28 cellular contexts compared by ENCODE assay signal in the genomic region with DNA sequence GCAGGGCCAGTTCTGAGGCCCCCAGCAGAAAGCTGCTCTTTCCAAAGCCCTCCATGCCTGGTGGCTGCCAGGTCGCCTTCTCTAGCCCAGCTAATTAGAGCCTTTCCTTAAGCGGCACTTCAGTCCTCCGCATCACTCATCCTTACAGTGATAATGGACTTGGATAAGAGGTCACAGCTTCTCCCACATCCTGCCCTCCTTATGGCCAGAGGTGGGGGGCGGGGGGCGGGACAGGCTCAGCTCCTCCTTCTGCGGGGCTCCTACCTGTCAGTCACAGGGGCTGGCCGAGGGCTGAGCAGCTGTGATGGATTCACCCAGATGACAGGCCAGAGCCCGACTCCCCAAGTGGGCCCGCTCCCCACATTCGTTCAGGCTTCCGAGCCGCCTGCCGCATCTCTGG. TPM values are rescaled to one million over a fixed set of nuclear protein-coding genes. Genes with fewer than 3 reads are reported as not detected.
"Had no signal": no experiment of that assay in that cellular context is flagged by ENCODE, and none has a peak within 500 bp of the region (broad histone marks: within the 10 kb centered on the region; RNA-seq: fewer than 3 reads in every experiment).

No MANE protein-coding gene starts in this region.

- DNase-seq: activated CD4-positive, alpha-beta memory T cell treated with anti-CD3 and anti-CD28 coated beads for 36 hours; activated CD4-positive, alpha-beta T cell treated with anti-CD3 and anti-CD28 coated beads, Interleukin-2, amount 10 ng/mL, durations not matched to agents 7 days and 5 days; activated CD4-positive, CD25-positive, alpha-beta regulatory T cell; activated CD8-positive, alpha-beta memory T cell treated with anti-CD3 and anti-CD28 coated beads for 24 hours; activated gamma-delta T cell; activated naive CD4-positive, alpha-beta T cell treated with anti-CD3 and anti-CD28 coated beads for 36 hours; activated T-cell treated with anti-CD3 and anti-CD28 coated beads, Interleukin-2, amount 50 U/mL, for 48 hours; amygdala; brain microvascular endothelial cell; KG1; NCI-H1048; NCI-H1694 treated with DMSO at 0.1 percent for 48 hours; NCI-H2029 treated with DMSO at 0.1 percent for 48 hours; NCI-H2171; NCI-H510A treated with DMSO at 0.1 percent for 48 hours; NCI-H69; NK-92 treated with Interleukin-12 subunit alpha and Interleukin-12 subunit beta, amount 100 ng/mL, for 24 hours; OCI-M1; RPMI8226; T-cell; T-helper 2 cell; T1000 had no signal

- H3K27ac ChIP-seq: brain microvascular endothelial cell, cardiac muscle cell, SK-N-MC had no signal

- H3K9me3 Mint-ChIP-seq: activated CD4-positive, alpha-beta memory T cell treated with anti-CD3 and anti-CD28 coated beads for 36 hours; activated CD4-positive, alpha-beta T cell treated with anti-CD3 and anti-CD28 coated beads, Interleukin-2, amount 10 ng/mL, durations not matched to agents 7 days and 5 days; activated naive CD4-positive, alpha-beta T cell treated with anti-CD3 and anti-CD28 coated beads for 36 hours; activated T-helper 17 cell treated with anti-CD3 and anti-CD28 coated beads, Interleukin-2, amount 50 U/mL, for 72 hours; T-cell had no signal

- H3K4me1 Mint-ChIP-seq: activated T-helper 17 cell treated with anti-CD3 and anti-CD28 coated beads, Interleukin-2, amount 50 U/mL, for 72 hours; T-cell had no signal

- H3K4me3 Mint-ChIP-seq: activated CD4-positive, alpha-beta memory T cell treated with anti-CD3 and anti-CD28 coated beads for 36 hours; activated CD4-positive, alpha-beta T cell treated with anti-CD3 and anti-CD28 coated beads, Interleukin-2, amount 10 ng/mL, durations not matched to agents 7 days and 5 days; activated naive CD4-positive, alpha-beta T cell treated with anti-CD3 and anti-CD28 coated beads for 36 hours; activated naive CD8-positive, alpha-beta T cell; activated T-helper 17 cell treated with anti-CD3 and anti-CD28 coated beads, Interleukin-2, amount 50 U/mL, for 72 hours; T-cell had no signal

- ATAC-seq: activated T-helper 17 cell treated with anti-CD3 and anti-CD28 coated beads, Interleukin-2, amount 50 U/mL, for 72 hours; Panc1; Right ventricle myocardium inferior; T-cell had no signal

- H3K27me3 ChIP-seq: brain microvascular endothelial cell, cardiac muscle cell had no signal

- H3K36me3 ChIP-seq: cardiac muscle cell had no signal

- H3K27me3 Mint-ChIP-seq: activated CD4-positive, alpha-beta memory T cell treated with anti-CD3 and anti-CD28 coated beads for 36 hours; activated CD4-positive, alpha-beta T cell treated with anti-CD3 and anti-CD28 coated beads, Interleukin-2, amount 10 ng/mL, durations not matched to agents 7 days and 5 days; activated naive CD8-positive, alpha-beta T cell; activated T-helper 17 cell treated with anti-CD3 and anti-CD28 coated beads, Interleukin-2, amount 50 U/mL, for 72 hours; T-cell had no signal

- H3K4me3 ChIP-seq: cardiac muscle cell, SK-N-MC had no signal

- H3K27ac Mint-ChIP-seq: activated CD4-positive, alpha-beta memory T cell treated with anti-CD3 and anti-CD28 coated beads for 36 hours; activated CD4-positive, alpha-beta T cell treated with anti-CD3 and anti-CD28 coated beads, Interleukin-2, amount 10 ng/mL, durations not matched to agents 7 days and 5 days; activated naive CD4-positive, alpha-beta T cell treated with anti-CD3 and anti-CD28 coated beads for 36 hours; activated naive CD8-positive, alpha-beta T cell; T-cell had no signal

- H3K36me3 Mint-ChIP-seq: activated naive CD8-positive, alpha-beta T cell had no signal

RNA-seq across cellular contexts. Expression of a gene that starts 41.4 kb away (rescaled TPM):
- total RNA-seq: activated CD4-positive, alpha-beta memory T cell treated with anti-CD3 and anti-CD28 coated beads for 36 hours; T-cell had no signal
